ENCODE assay signal across 14 cellular contexts in genomic region chr5:177296581-177296980, GRCh38. TPM values are rescaled to one million over a fixed set of nuclear protein-coding genes. Genes with fewer than 3 reads are reported as not detected.
DNase-seq lines count a peak whose midpoint lies in the region; ATAC-seq and TF ChIP-seq lines count a peak whose summit lies in the region.
"Had no signal": no experiment of that assay in that cellular context is flagged by ENCODE, and none has a peak within 500 bp of the region (broad histone marks: within the 10 kb centered on the region; RNA-seq: fewer than 3 reads in every experiment).

No MANE protein-coding gene starts in this region.

- H3K27ac Mint-ChIP-seq in activated CD8-positive, alpha-beta memory T cell treated with anti-CD3 and anti-CD28 coated beads, Interleukin-2, amount 10 ng/mL, durations not matched to agents 7 days and 5 days, result peak overlapping the region; percentile 82
- peak overlapping the region; percentile 88 for H3K27ac Mint-ChIP-seq in progenitor cell of endocrine pancreas

- DNase-seq in activated CD8-positive, alpha-beta memory T cell treated with anti-CD3 and anti-CD28 coated beads, Interleukin-2, amount 10 ng/mL, durations not matched to agents 7 days and 5 days, result no peak
- no peak for DNase-seq in activated CD8-positive, alpha-beta memory T cell treated with anti-CD3 and anti-CD28 coated beads for 24 hours
- peak; percentile 55 for DNase-seq in dermis blood vessel endothelial cell
- no peak for DNase-seq in progenitor cell of endocrine pancreas (ENCODE audit: low spot score, unreplicated experiment)
- DNase-seq in HAP-1 (ENCODE audit: low spot score in 2 of 2), result no peak
- no peak for DNase-seq in central memory CD4-positive, alpha-beta T cell
- DNase-seq: NCI-H146; OCI-M1; stimulated activated CD4-positive, alpha-beta T cell treated with anti-CD3 and anti-CD28 coated beads, Interleukin-2, amount 100 ng/mL, for 48 hours; T1000; testis had no signal

- H3K4me2 ChIP-seq in OCI-LY1 (ENCODE audit: low read length), result no peak overlapping the region

- no peaks in the 10 kb centered on the region for H3K79me2 ChIP-seq in OCI-LY1 (ENCODE audit: insufficient read depth, low read length)

- H3K4me3 ChIP-seq in OCI-LY1 (ENCODE audit: low read depth, low read length, poor library complexity, severe bottlenecking) (no peak overlapping the region), HAP-1 (no peak overlapping the region)
- H3K4me3 ChIP-seq: testis had no signal

- H3K27ac ChIP-seq in OCI-LY1 (ENCODE audit: low read depth, low read length, poor library complexity, severe bottlenecking), result peak overlapping the region; percentile 27
- H3K27ac ChIP-seq: testis had no signal

- H3K9me3 Mint-ChIP-seq in activated CD8-positive, alpha-beta memory T cell treated with anti-CD3 and anti-CD28 coated beads, Interleukin-2, amount 10 ng/mL, durations not matched to agents 7 days and 5 days (ENCODE audit: low read depth), result no peaks in the 10 kb centered on the region
- no peaks in the 10 kb centered on the region for H3K9me3 Mint-ChIP-seq in progenitor cell of endocrine pancreas (ENCODE audit: low read depth)
- H3K9me3 Mint-ChIP-seq: neural crest cell had no signal

- no peaks in the 10 kb centered on the region for H3K27me3 Mint-ChIP-seq in activated CD8-positive, alpha-beta memory T cell treated with anti-CD3 and anti-CD28 coated beads, Interleukin-2, amount 10 ng/mL, durations not matched to agents 7 days and 5 days
- H3K27me3 Mint-ChIP-seq in progenitor cell of endocrine pancreas, result no peaks in the 10 kb centered on the region

- no peaks in the 10 kb centered on the region for H3K9me2 ChIP-seq in OCI-LY1 (ENCODE audit: low read depth, low read length)

- CTCF ChIA-PET in activated CD8-positive, alpha-beta memory T cell treated with anti-CD3 and anti-CD28 coated beads, Interleukin-2, amount 10 ng/mL, durations not matched to agents 7 days and 5 days (lab: Charles Lee), result interaction anchor here (0.8 to 1.8 kb wide), 7 partner anchors 13 to 225 kb away, joined by 3 to 8 read pairs (median 3); no protein-coding TSS in a partner anchor

- H2AFZ ChIP-seq in OCI-LY1 (ENCODE audit: low read length), result no peak overlapping the region

- in situ Hi-C loops in HAP-1 (cut with MboI; ENCODE audit: low sequenced_read_pairs), result no loop called here

- H3F3A ChIP-seq in OCI-LY1 (ENCODE audit: insufficient read depth, low read length), result no peaks in the 10 kb centered on the region; the same call in 1 of the 2 replicates

- H3K9ac ChIP-seq in OCI-LY1 (ENCODE audit: low read length), result no peak overlapping the region

- H3K4me3 Mint-ChIP-seq in activated CD8-positive, alpha-beta memory T cell treated with anti-CD3 and anti-CD28 coated beads, Interleukin-2, amount 10 ng/mL, durations not matched to agents 7 days and 5 days, result no peak overlapping the region
- H3K4me3 Mint-ChIP-seq in progenitor cell of endocrine pancreas (ENCODE audit: low read depth), result no peak overlapping the region
- H3K4me3 Mint-ChIP-seq: neural crest cell had no signal

- ATAC-seq in activated CD8-positive, alpha-beta memory T cell treated with anti-CD3 and anti-CD28 coated beads, Interleukin-2, amount 10 ng/mL, durations not matched to agents 7 days and 5 days, result peak; percentile 15
- ATAC-seq in HG03520 (IDR thresholded peaks at IDR 0.05; ENCODE audit: unreplicated experiment), result no peak

- no peaks in the 10 kb centered on the region for H3K27me3 ChIP-seq in OCI-LY1 (ENCODE audit: insufficient read depth, low read length)
- H3K27me3 ChIP-seq in HAP-1 (ENCODE audit: low read depth), result no peaks in the 10 kb centered on the region
- H3K27me3 ChIP-seq: testis had no signal

- no peak for TF ChIP-seq CTCF in OCI-LY1 (IDR thresholded peaks at IDR 0.05; ENCODE audit: low read length)
- no peak for TF ChIP-seq CTCF in progenitor cell of endocrine pancreas (IDR thresholded peaks at IDR 0.05; ENCODE audit: unreplicated experiment)

- H3K9me3 ChIP-seq in OCI-LY1 (ENCODE audit: low read length), result no peaks in the 10 kb centered on the region
- H3K9me3 ChIP-seq in HAP-1, result no peaks in the 10 kb centered on the region
- H3K9me3 ChIP-seq: testis had no signal

- H3K36me3 Mint-ChIP-seq in activated CD8-positive, alpha-beta memory T cell treated with anti-CD3 and anti-CD28 coated beads, Interleukin-2, amount 10 ng/mL, durations not matched to agents 7 days and 5 days, result peaks cover 67% of the 10 kb centered on the region
- peaks cover 17% of the 10 kb centered on the region for H3K36me3 Mint-ChIP-seq in progenitor cell of endocrine pancreas (ENCODE audit: insufficient read depth)

- no peaks in the 10 kb centered on the region for H4K20me1 ChIP-seq in OCI-LY1 (ENCODE audit: insufficient read depth, low read length)

- H3K36me3 ChIP-seq in OCI-LY1 (ENCODE audit: insufficient read depth, low read length) (peaks cover 74% of the 10 kb centered on the region), HAP-1 (replicated peaks) (peaks cover 71% of the 10 kb centered on the region)

- peaks cover 33% of the 10 kb centered on the region for H3K4me1 ChIP-seq in OCI-LY1 (ENCODE audit: insufficient read depth, low read length, severe bottlenecking)
- H3K4me1 ChIP-seq in HAP-1, result no peaks in the 10 kb centered on the region

- H3K4me1 Mint-ChIP-seq in activated CD8-positive, alpha-beta memory T cell treated with anti-CD3 and anti-CD28 coated beads, Interleukin-2, amount 10 ng/mL, durations not matched to agents 7 days and 5 days, result peaks cover 72% of the 10 kb centered on the region
- peaks cover 8% of the 10 kb centered on the region for H3K4me1 Mint-ChIP-seq in progenitor cell of endocrine pancreas (ENCODE audit: low read depth)

RNA-seq across cellular contexts. Expression of gene RAB24, which starts 6.9 kb away (rescaled TPM):
- total RNA-seq in activated CD8-positive, alpha-beta memory T cell treated with anti-CD3 and anti-CD28 coated beads, Interleukin-2, amount 10 ng/mL, durations not matched to agents 7 days and 5 days, result 10 to 100 TPM; 40.5 to 50.8 TPM
- total RNA-seq in dermis blood vessel endothelial cell (12.8 and 20.8 TPM in 2 replicates), progenitor cell of endocrine pancreas (26.9 and 30.0 TPM in 2 replicates)

RNA-seq across cellular contexts. Expression of gene PRELID1, which starts 7.0 kb away (rescaled TPM):
- 100 to 1,000 TPM; 173 to 228 TPM for total RNA-seq in activated CD8-positive, alpha-beta memory T cell treated with anti-CD3 and anti-CD28 coated beads, Interleukin-2, amount 10 ng/mL, durations not matched to agents 7 days and 5 days
- total RNA-seq in dermis blood vessel endothelial cell, result 125 and 161 TPM in 2 replicates
- 94.0 and 114 TPM in 2 replicates for total RNA-seq in progenitor cell of endocrine pancreas

RNA-seq across cellular contexts. Expression of gene MXD3, which starts 15.1 kb away (rescaled TPM):
- total RNA-seq in activated CD8-positive, alpha-beta memory T cell treated with anti-CD3 and anti-CD28 coated beads, Interleukin-2, amount 10 ng/mL, durations not matched to agents 7 days and 5 days, result 100 to 1,000 TPM in 1 of 2 experiments, 10 to 100 TPM in 1; 60.2 to 117 TPM
- total RNA-seq in dermis blood vessel endothelial cell (20.9 and 38.5 TPM in 2 replicates), progenitor cell of endocrine pancreas (20.1 and 20.6 TPM in 2 replicates)

RNA-seq across cellular contexts. Expression of gene LMAN2, which starts 54.9 kb away (rescaled TPM):
- 100 to 1,000 TPM; 133 to 140 TPM for total RNA-seq in activated CD8-positive, alpha-beta memory T cell treated with anti-CD3 and anti-CD28 coated beads, Interleukin-2, amount 10 ng/mL, durations not matched to agents 7 days and 5 days
- total RNA-seq in dermis blood vessel endothelial cell, result 407 and 457 TPM in 2 replicates
- 106 and 111 TPM in 2 replicates for total RNA-seq in progenitor cell of endocrine pancreas
